In the genomic region with DNA sequence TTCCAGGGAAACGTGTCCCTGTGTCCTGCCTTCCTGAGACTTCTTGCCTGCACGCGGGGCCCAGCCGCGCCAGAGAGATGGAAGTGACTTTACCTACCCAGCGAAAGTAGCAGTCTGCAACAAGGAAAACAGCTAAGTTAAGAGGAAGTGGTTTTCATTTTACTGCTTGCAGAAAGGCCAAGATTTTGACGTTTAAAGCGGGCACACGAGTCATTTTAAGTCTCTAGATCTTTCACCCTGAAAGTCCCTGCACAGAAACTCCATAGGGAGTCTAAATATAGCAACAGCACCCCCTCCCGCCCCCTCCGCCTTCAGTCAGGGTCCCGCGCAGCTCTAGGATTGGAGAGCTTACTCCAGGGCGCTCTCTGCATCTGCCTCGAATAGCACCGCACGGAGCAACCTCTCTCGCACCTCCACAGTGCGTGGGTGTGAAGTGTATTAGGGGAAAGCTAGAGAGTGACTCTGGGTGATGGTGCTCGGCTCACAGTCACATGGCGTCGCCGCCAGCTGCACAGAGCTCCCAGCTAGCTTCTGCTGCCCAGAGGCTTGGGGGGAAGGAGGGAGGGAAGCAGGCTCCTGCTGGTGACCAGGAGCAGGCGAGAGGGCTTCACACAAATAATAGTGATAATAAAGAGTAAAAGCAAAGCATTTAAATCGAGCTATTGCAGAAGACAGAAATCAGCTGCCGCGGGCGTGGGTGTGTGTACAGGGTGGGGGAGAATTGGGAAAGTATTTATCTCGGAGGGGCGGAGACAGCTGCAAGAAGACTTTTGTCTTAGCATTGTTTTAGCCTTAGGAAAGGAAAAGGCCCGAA, we compare ENCODE assay signal across 8 cellular contexts. TPM values are rescaled to one million over a fixed set of nuclear protein-coding genes. Genes with fewer than 3 reads are reported as not detected.
DNase-seq lines count a peak whose midpoint lies in the region; ATAC-seq and TF ChIP-seq lines count a peak whose summit lies in the region.

No MANE protein-coding gene starts in this region.

- no peaks in the 10 kb centered on the region for H3K9me3 Mint-ChIP-seq in activated naive CD8-positive, alpha-beta T cell treated with anti-CD3 and anti-CD28 coated beads for 36 hours

- peak overlapping the region; percentile 64 for H2AFZ ChIP-seq in hepatocyte

- TF ChIP-seq CTCF in AG04450 (IDR thresholded peaks at IDR 0.05; ENCODE audit: low read depth, low read length) (peak; percentile 5; the same call in 1 of the 2 replicates), hepatocyte (IDR thresholded peaks at IDR 0.05; ENCODE audit: poor library complexity) (no peak)

- DNase-seq in AG04450 (ENCODE audit: low read depth, low spot score) (no peak), SKM-1 (lab: John Stamatoyannopoulos, UW; ENCODE audit: unreplicated experiment) (peak; percentile 55), hepatocyte (ENCODE audit: low spot score) (peak; percentile 34), RKO (ENCODE audit: low spot score) (no peak)
- DNase-seq in activated naive CD8-positive, alpha-beta T cell treated with anti-CD3 and anti-CD28 coated beads for 36 hours = peak; percentile 91

- H3K27me3 ChIP-seq in AG04450 (ENCODE audit: control insufficient read depth, insufficient read depth, low read length) (no peaks in the 10 kb centered on the region), hepatocyte (peaks cover 73% of the 10 kb centered on the region), skeletal muscle tissue (ENCODE audit: control insufficient read depth in 3 of 3, insufficient read depth in 3 of 3, low read length in 3 of 3) (peaks cover 0 to 6% (median 0%) of the 10 kb centered on the region in 3 donors)

- H3K79me2 ChIP-seq in hepatocyte = no peaks in the 10 kb centered on the region

- H3K4me3 Mint-ChIP-seq in activated naive CD8-positive, alpha-beta T cell treated with anti-CD3 and anti-CD28 coated beads for 36 hours = peak overlapping the region; percentile 95

- POLR2A ChIA-PET in AG04450 (lab: Yijun Ruan, JAX) = no interaction called here

- no peaks in the 10 kb centered on the region for H3K27me3 Mint-ChIP-seq in activated naive CD8-positive, alpha-beta T cell treated with anti-CD3 and anti-CD28 coated beads for 36 hours

- H3K27ac Mint-ChIP-seq in activated naive CD8-positive, alpha-beta T cell treated with anti-CD3 and anti-CD28 coated beads for 36 hours = peak overlapping the region; percentile 99

- no peaks in the 10 kb centered on the region for H4K20me1 ChIP-seq in hepatocyte (ENCODE audit: insufficient read depth, poor library complexity, severe bottlenecking)

- peak overlapping the region; percentile 51 for H3K4me3 ChIP-seq in AG04450 (ENCODE audit: low read depth, low read length)
- H3K4me3 ChIP-seq in hepatocyte = peak overlapping the region; percentile 8
- H3K4me3 ChIP-seq in skeletal muscle tissue (ENCODE audit: low read length in 3 of 3) = peak overlapping the region; percentile 80 to 85 (median 80)

- peaks cover 16% of the 10 kb centered on the region for H3K4me1 ChIP-seq in hepatocyte (ENCODE audit: insufficient read depth)
- peaks cover 10 to 32% (median 12%) of the 10 kb centered on the region in 3 donors for H3K4me1 ChIP-seq in skeletal muscle tissue (ENCODE audit: control insufficient read depth in 3 of 3, insufficient read depth in 3 of 3, low read length in 3 of 3)

- H3K4me1 Mint-ChIP-seq in activated naive CD8-positive, alpha-beta T cell treated with anti-CD3 and anti-CD28 coated beads for 36 hours = peaks cover 50% of the 10 kb centered on the region

- CTCF ChIA-PET in AG04450 (lab: Charles Lee) = interaction anchor here (0.5 to 10.4 kb wide), 10 partner anchors 12 to 689 kb away, joined by 3 to 262 read pairs (median 5); no protein-coding TSS in a partner anchor

- H3K36me3 ChIP-seq in hepatocyte (replicated peaks; ENCODE audit: insufficient read depth, low read depth) = no peaks in the 10 kb centered on the region
- H3K36me3 ChIP-seq in skeletal muscle tissue (ENCODE audit: control insufficient read depth in 3 of 3, insufficient read depth in 3 of 3, low read length in 3 of 3) = no peaks in the 10 kb centered on the region

- H3K27ac ChIP-seq in AG04450 (ENCODE audit: low read depth, low read length) = no peak overlapping the region
- H3K27ac ChIP-seq in hepatocyte = no peak overlapping the region
- H3K27ac ChIP-seq in skeletal muscle tissue (ENCODE audit: low read depth, low read length) = peak overlapping the region; percentile 61

- H3K9ac ChIP-seq in skeletal muscle tissue (ENCODE audit: low read depth in 1 of 3, low read length in 3 of 3) = peak overlapping the region; percentile 77 to 84 (median 78)

- peak; percentile 62 for ATAC-seq in GM18873 (IDR thresholded peaks at IDR 0.05; ENCODE audit: low FRiP score, unreplicated experiment)
- ATAC-seq in HG03095 (IDR thresholded peaks at IDR 0.05; ENCODE audit: unreplicated experiment) = peak; percentile 59

- peak overlapping the region; percentile 98 for H3K4me2 ChIP-seq in hepatocyte

- H3K36me3 Mint-ChIP-seq in activated naive CD8-positive, alpha-beta T cell treated with anti-CD3 and anti-CD28 coated beads for 36 hours = peaks cover 9% of the 10 kb centered on the region

- H3K9me3 ChIP-seq in AG04450 (ENCODE audit: control insufficient read depth, insufficient read depth, low read length) (no peaks in the 10 kb centered on the region; the same call in 1 of the 2 replicates), hepatocyte (ENCODE audit: low read depth) (no peaks in the 10 kb centered on the region), skeletal muscle tissue (ENCODE audit: control insufficient read depth in 3 of 3, low read length in 3 of 3) (no peaks in the 10 kb centered on the region)

- no peaks in the 10 kb centered on the region for H3K9me2 ChIP-seq in hepatocyte (replicated peaks; ENCODE audit: insufficient read depth)

- WGBS in hepatocyte (ENCODE audit: low lambda C conversion rate, missing lambda C conversion rate) = 13% methylated on average over 31 of the region's 31 CpGs

RNA-seq across cellular contexts. Expression of a gene that starts 1.8 kb away (rescaled TPM):
- polyA plus RNA-seq in AG04450 (2011; rRNA removed) (0.52 TPM in 2 replicates), hepatocyte (2.0 and 3.7 TPM in 2 replicates)
- 0.78 and 3.2 TPM in 2 replicates for polyA minus RNA-seq in AG04450 (2011; rRNA and poly(A)+ RNA removed)
- total RNA-seq in activated naive CD8-positive, alpha-beta T cell treated with anti-CD3 and anti-CD28 coated beads for 36 hours = 10 to 100 TPM; 15.8 TPM
- total RNA-seq in hepatocyte (1.6 and 5.5 TPM in 2 replicates), skeletal muscle tissue (0.52 TPM)

Comparison
In these comparisons a context has a peak if more than half of its experiments do, and no peak if none do; other contexts are left out.
1. DNase-seq: peak in SKM-1 (single experiment), activated naive CD8-positive, alpha-beta T cell treated with anti-CD3 and anti-CD28 coated beads for 36 hours (single experiment) and hepatocyte (single experiment); none in AG04450 (single experiment) and RKO (single experiment).
2. H3K4me3 ChIP-seq: peak in every context shown above with its lines; median percentile 80 in skeletal muscle tissue; 51 in AG04450; 8 in hepatocyte.